In the genomic region with DNA sequence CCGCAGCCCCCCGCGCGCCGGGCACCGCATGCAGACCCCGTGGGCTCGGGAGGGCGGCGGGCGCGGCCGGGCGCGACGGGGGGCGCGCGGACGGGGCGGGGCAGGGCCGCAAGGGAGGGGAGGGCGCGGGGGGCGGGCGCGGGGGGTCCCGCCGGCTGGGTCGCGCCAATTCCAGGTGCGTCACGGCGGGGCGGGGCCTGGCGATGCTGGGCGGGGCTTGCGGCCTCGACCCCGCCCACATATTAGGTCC, we compare ENCODE assay signal across 8 cellular contexts. TPM values are rescaled to one million over a fixed set of nuclear protein-coding genes. Genes with fewer than 3 reads are reported as not detected.
DNase-seq lines count a peak whose midpoint lies in the region; ATAC-seq and TF ChIP-seq lines count a peak whose summit lies in the region.

No MANE protein-coding gene starts in this region.

- POLR2A ChIA-PET in activated CD8-positive, alpha-beta T cell treated with anti-CD3 and anti-CD28 coated beads, Interleukin-2, amount 10 ng/mL, durations not matched to agents 7 days and 5 days (lab: Charles Lee): interaction anchor here (0.6 to 3.6 kb wide), 10 partner anchors 14 to 1677 kb away, joined by 3 to 31 read pairs (median 4); a partner anchor contains a TSS

- peaks cover 0 to 15% of the 10 kb centered on the region in 2 donors for H3K4me1 ChIP-seq in right atrium auricular region
- H3K4me1 ChIP-seq in fibroblast of lung (ENCODE audit: control insufficient read depth, extremely low read depth, insufficient read depth, low read length): peaks cover 2% of the 10 kb centered on the region

- no peak overlapping the region for H3K4me3 Mint-ChIP-seq in activated CD8-positive, alpha-beta T cell treated with anti-CD3 and anti-CD28 coated beads, Interleukin-2, amount 10 ng/mL, durations not matched to agents 7 days and 5 days
- no peak overlapping the region for H3K4me3 Mint-ChIP-seq in chondrocyte (ENCODE audit: unreplicated experiment)

- H4K20me1 ChIP-seq in fibroblast of lung (ENCODE audit: control insufficient read depth, extremely low read depth, insufficient read depth, low read length): no peaks in the 10 kb centered on the region

- H3K79me2 ChIP-seq in fibroblast of lung (ENCODE audit: control insufficient read depth, insufficient read depth, low read length): peaks cover 11% of the 10 kb centered on the region

- peaks cover 24% of the 10 kb centered on the region for H3K4me1 Mint-ChIP-seq in activated CD8-positive, alpha-beta T cell treated with anti-CD3 and anti-CD28 coated beads, Interleukin-2, amount 10 ng/mL, durations not matched to agents 7 days and 5 days (ENCODE audit: low read depth)
- peaks cover 13% of the 10 kb centered on the region for H3K4me1 Mint-ChIP-seq in chondrocyte (ENCODE audit: low read depth)

- intact Hi-C loops in left cardiac atrium (cut with DNase I): no loop called here

- peak overlapping the region; percentile 67 for H3K9ac ChIP-seq in fibroblast of lung (ENCODE audit: insufficient read depth, low read length)

- H3K27me3 ChIP-seq in right atrium auricular region (no peaks in the 10 kb centered on the region), fibroblast of lung (ENCODE audit: control insufficient read depth, insufficient read depth, low read length) (no peaks in the 10 kb centered on the region)

- H2AFZ ChIP-seq in fibroblast of lung (ENCODE audit: low read length): no peak overlapping the region

- H3K27ac ChIP-seq in right atrium auricular region: peak overlapping the region; percentile 87 to 95
- H3K27ac ChIP-seq in fibroblast of lung (ENCODE audit: insufficient read depth, low read length): peak overlapping the region; percentile 90
- H3K27ac ChIP-seq in skin epidermis: peak overlapping the region in 19 of 21 experiments; percentile 80 to 97 (median 91)

- no peaks in the 10 kb centered on the region for H3K9me3 Mint-ChIP-seq in activated CD8-positive, alpha-beta T cell treated with anti-CD3 and anti-CD28 coated beads, Interleukin-2, amount 10 ng/mL, durations not matched to agents 7 days and 5 days (ENCODE audit: insufficient read depth)
- peaks cover 3% of the 10 kb centered on the region for H3K9me3 Mint-ChIP-seq in chondrocyte (ENCODE audit: low read depth)

- H3K4me2 ChIP-seq in fibroblast of lung (ENCODE audit: extremely low read depth, insufficient read depth, low read length): no peak overlapping the region

- no peak for TF ChIP-seq CTCF in right atrium auricular region (IDR thresholded peaks at IDR 0.05)
- no peak for TF ChIP-seq CTCF in fibroblast of lung (conservative IDR thresholded peaks at IDR 0.05 in 1 of 2, IDR thresholded peaks at IDR 0.05 in 1 of 2; ENCODE audit: low read depth in 1 of 2, low read length in 2 of 2)
- TF ChIP-seq CTCF in chondrocyte (IDR thresholded peaks at IDR 0.05): no peak

- no peaks in the 10 kb centered on the region for H3K27me3 Mint-ChIP-seq in activated CD8-positive, alpha-beta T cell treated with anti-CD3 and anti-CD28 coated beads, Interleukin-2, amount 10 ng/mL, durations not matched to agents 7 days and 5 days (ENCODE audit: low read depth)
- no peaks in the 10 kb centered on the region for H3K27me3 Mint-ChIP-seq in chondrocyte (ENCODE audit: low read depth)

- no peak overlapping the region for H3K27ac Mint-ChIP-seq in activated CD8-positive, alpha-beta T cell treated with anti-CD3 and anti-CD28 coated beads, Interleukin-2, amount 10 ng/mL, durations not matched to agents 7 days and 5 days
- H3K27ac Mint-ChIP-seq in chondrocyte (ENCODE audit: unreplicated experiment): no peak overlapping the region

- peaks cover 27% of the 10 kb centered on the region for H3K36me3 ChIP-seq in right atrium auricular region
- peaks cover 5% of the 10 kb centered on the region for H3K36me3 ChIP-seq in fibroblast of lung (ENCODE audit: control insufficient read depth, insufficient read depth, low read length)

- H3K36me3 Mint-ChIP-seq in activated CD8-positive, alpha-beta T cell treated with anti-CD3 and anti-CD28 coated beads, Interleukin-2, amount 10 ng/mL, durations not matched to agents 7 days and 5 days (ENCODE audit: low read depth): peaks cover 25% of the 10 kb centered on the region
- peaks cover 12% of the 10 kb centered on the region for H3K36me3 Mint-ChIP-seq in chondrocyte (ENCODE audit: low read depth)

- CTCF ChIA-PET in activated CD8-positive, alpha-beta T cell treated with anti-CD3 and anti-CD28 coated beads, Interleukin-2, amount 10 ng/mL, durations not matched to agents 7 days and 5 days (lab: Charles Lee): interaction anchor here (0.6 to 4.8 kb wide), 18 partner anchors 10 to 184 kb away, joined by 3 to 22 read pairs (median 4); a partner anchor contains a TSS

- H3K4me3 ChIP-seq in right atrium auricular region (peak overlapping the region; percentile 72 to 79), fibroblast of lung (replicated peaks in 1 of 4; ENCODE audit: control extremely low read depth in 1 of 4, insufficient read depth in 1 of 4, low read depth in 3 of 4, low read length in 4 of 4) (peak overlapping the region in 2 of 4 experiments; percentile 72 to 85), skin epidermis (peak overlapping the region; percentile 72 to 95 (median 81))

- H3K9me3 ChIP-seq in right atrium auricular region (no peaks in the 10 kb centered on the region), fibroblast of lung (ENCODE audit: control insufficient read depth, insufficient read depth, low read depth, low read length) (no peaks in the 10 kb centered on the region)

- no peak for ATAC-seq in left cardiac atrium
- no peak for ATAC-seq in activated CD8-positive, alpha-beta T cell treated with anti-CD3 and anti-CD28 coated beads, Interleukin-2, amount 10 ng/mL, durations not matched to agents 7 days and 5 days
- no peak for ATAC-seq in HG02571 (IDR thresholded peaks at IDR 0.05; ENCODE audit: unreplicated experiment)

- DNase-seq in right atrium auricular region (ENCODE audit: low spot score): no peak
- no peak for DNase-seq in left cardiac atrium
- peak; percentile 86 for DNase-seq in activated CD8-positive, alpha-beta T cell treated with anti-CD3 and anti-CD28 coated beads, Interleukin-2, amount 10 ng/mL, durations not matched to agents 7 days and 5 days
- peak in 1 of 2 donors; percentile 84 for DNase-seq in fibroblast of lung (ENCODE audit: low read depth in 2 of 2)
- DNase-seq in chondrocyte (ENCODE audit: low spot score): no peak
- DNase-seq in NCI-H2081 (lab: John Stamatoyannopoulos, UW): no peak

RNA-seq across cellular contexts. Expression of a gene that starts 0.2 kb away (rescaled TPM):
- total RNA-seq in right atrium auricular region (10 to 100 TPM; 21.9 to 32.7 TPM), left cardiac atrium (10 to 100 TPM; 17.4 to 20.1 TPM), fibroblast of lung (27.4 and 30.0 TPM in 2 replicates), chondrocyte (13.8 to 25.2 TPM (median 16.3 TPM) in 3 replicates)
- total RNA-seq in activated CD8-positive, alpha-beta T cell treated with anti-CD3 and anti-CD28 coated beads, Interleukin-2, amount 10 ng/mL, durations not matched to agents 7 days and 5 days: 10 to 100 TPM; 36.7 to 38.5 TPM
- polyA plus RNA-seq in fibroblast of lung: 15.3 and 17.4 TPM in 2 replicates
- 19.5 and 20.9 TPM in 2 replicates for polyA plus RNA-seq in fibroblast of lung (2012)
- polyA minus RNA-seq in fibroblast of lung (ENCODE audit: low replicate concordance): 14.5 and 25.1 TPM in 2 replicates

RNA-seq across cellular contexts. Expression of a gene that starts 15.5 kb away (rescaled TPM):
- total RNA-seq in right atrium auricular region: 1 to 10 TPM; 6.4 to 6.6 TPM
- total RNA-seq in left cardiac atrium: 10 to 100 TPM in 1 of 2 donors, 1 to 10 TPM in 1; 9.8 to 14.3 TPM
- 100 to 1,000 TPM; 101 to 103 TPM for total RNA-seq in activated CD8-positive, alpha-beta T cell treated with anti-CD3 and anti-CD28 coated beads, Interleukin-2, amount 10 ng/mL, durations not matched to agents 7 days and 5 days
- 15.2 and 25.3 TPM in 2 replicates for total RNA-seq in fibroblast of lung
- polyA plus RNA-seq in fibroblast of lung: 19.0 and 48.3 TPM in 2 replicates
- polyA plus RNA-seq in fibroblast of lung (2012): 25.1 and 68.7 TPM in 2 replicates
- 14.9 and 77.8 TPM in 2 replicates for polyA minus RNA-seq in fibroblast of lung (ENCODE audit: low replicate concordance)
- total RNA-seq in chondrocyte: 22.7 to 32.7 TPM (median 23.1 TPM) in 3 replicates

RNA-seq across cellular contexts. Expression of a gene that starts 32.4 kb away (rescaled TPM):
- total RNA-seq in right atrium auricular region: 10 to 100 TPM in 1 of 2 donors, 1 to 10 TPM in 1; 7.5 to 11.7 TPM
- 10 to 100 TPM; 14.6 to 16.9 TPM for total RNA-seq in left cardiac atrium
- total RNA-seq in activated CD8-positive, alpha-beta T cell treated with anti-CD3 and anti-CD28 coated beads, Interleukin-2, amount 10 ng/mL, durations not matched to agents 7 days and 5 days: 10 to 100 TPM; 26.3 to 28.0 TPM
- 20.8 and 28.4 TPM in 2 replicates for total RNA-seq in fibroblast of lung
- polyA plus RNA-seq in fibroblast of lung: 4.8 and 5.7 TPM in 2 replicates
- 11.1 and 12.6 TPM in 2 replicates for polyA plus RNA-seq in fibroblast of lung (2012)
- 3.0 and 36.6 TPM in 2 replicates for polyA minus RNA-seq in fibroblast of lung (ENCODE audit: low replicate concordance)
- total RNA-seq in chondrocyte: 14.5 to 26.3 TPM (median 16.6 TPM) in 3 replicates
